8 cellular contexts compared by ENCODE assay signal in the genomic region with DNA sequence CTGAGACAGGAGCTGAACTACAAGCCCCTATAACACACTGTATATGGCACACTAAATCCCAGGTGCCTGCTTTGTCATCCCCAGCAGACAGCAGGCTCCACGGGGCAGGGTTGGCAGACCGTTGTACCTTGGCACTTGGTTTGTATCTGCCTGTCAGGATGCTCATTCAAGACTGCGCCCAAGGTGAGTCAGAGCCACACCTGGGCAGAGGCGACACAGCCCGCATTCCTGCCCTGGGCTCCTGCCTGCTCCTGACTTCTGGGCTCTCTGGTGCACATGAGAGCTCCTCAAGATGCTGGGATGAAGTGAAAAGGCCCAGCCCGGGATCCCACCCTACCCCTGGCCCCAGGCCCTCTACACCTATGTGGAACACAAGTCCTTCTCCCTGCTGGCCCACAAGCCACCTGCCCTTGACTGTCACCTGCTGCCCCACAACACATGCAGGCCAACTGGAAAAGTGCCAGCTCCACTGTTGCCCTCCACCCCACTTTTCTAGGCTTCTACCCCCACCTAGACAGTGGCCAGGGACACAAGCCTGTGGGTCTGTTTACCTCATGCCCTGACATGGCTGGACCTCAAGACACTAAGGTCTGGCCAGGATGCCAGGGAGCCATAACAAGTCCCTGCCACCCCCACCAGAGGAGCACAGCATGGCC. TPM values are rescaled to one million over a fixed set of nuclear protein-coding genes. Genes with fewer than 3 reads are reported as not detected.
A peak's percentile ranks its signal among the peaks of the same experiment; 100 is the strongest.
DNase-seq lines count a peak whose midpoint lies in the region; ATAC-seq, FAIRE-seq and TF ChIP-seq lines count a peak whose summit lies in the region.

No MANE protein-coding gene starts in this region.

- H4K20me1 ChIP-seq in hepatocyte (ENCODE audit: insufficient read depth, poor library complexity, severe bottlenecking): peaks cover 100% of the 10 kb centered on the region

- H3K27ac Mint-ChIP-seq in activated B cell treated with CpG ODN at 0.5 μM for 24 hours: peak overlapping the region; percentile 91

- no peaks in the 10 kb centered on the region for H3K9me3 ChIP-seq in hepatocyte (ENCODE audit: low read depth)
- H3K9me3 ChIP-seq in small intestine (ENCODE audit: control insufficient read depth, low read depth): no peaks in the 10 kb centered on the region

- CTCF ChIA-PET in activated B cell treated with CpG ODN at 0.5 μM for 24 hours (lab: Charles Lee): interaction anchor here (0.7 to 9.2 kb wide), 5 partner anchors 10 to 141 kb away, joined by 3 to 78 read pairs (median 5); no protein-coding TSS in a partner anchor

- H3K79me2 ChIP-seq in hepatocyte: peaks cover 94% of the 10 kb centered on the region

- no peaks in the 10 kb centered on the region for H3K27me3 ChIP-seq in hepatocyte
- no peaks in the 10 kb centered on the region for H3K27me3 ChIP-seq in small intestine (ENCODE audit: control insufficient read depth in 2 of 2, insufficient read depth in 2 of 2, low read length in 2 of 2)

- 76% methylated on average over 6 of the region's 6 CpGs for WGBS in hepatocyte (ENCODE audit: low lambda C conversion rate, missing lambda C conversion rate)
- 14 to 48% (median 16%) methylated on average over 6 of the region's 6 CpGs for WGBS in small intestine, 3 donors

- FAIRE-seq in small intestine (lab: Jason Lieb, UNC): no peak

- no peaks in the 10 kb centered on the region for H3K9me3 Mint-ChIP-seq in activated B cell treated with CpG ODN at 0.5 μM for 24 hours

- POLR2A ChIA-PET in activated B cell treated with CpG ODN at 0.5 μM for 24 hours (lab: Charles Lee): interaction anchor here (6.4 to 10.3 kb wide), 3 partner anchors 10 to 41 kb away, joined by 38 to 183 read pairs (median 44); a partner anchor contains a TSS

- ATAC-seq in activated B cell treated with CpG ODN at 0.5 μM for 24 hours (ENCODE audit: low read depth): no peak
- no peak for ATAC-seq in HG03045 (IDR thresholded peaks at IDR 0.05; ENCODE audit: unreplicated experiment)

- TF ChIP-seq CTCF in activated B cell treated with CpG ODN at 0.5 μM for 24 hours (IDR thresholded peaks at IDR 0.05) (no peak), hepatocyte (IDR thresholded peaks at IDR 0.05; ENCODE audit: poor library complexity) (no peak)

- no peak overlapping the region for H2AFZ ChIP-seq in hepatocyte

- DNase-seq in HT-29 (ENCODE audit: low spot score) (peak; percentile 87), activated B cell treated with CpG ODN at 0.5 μM for 24 hours (no peak), hepatocyte (ENCODE audit: low spot score) (peak; percentile 48), small intestine (peak; percentile 98), NCI-H1048 (lab: John Stamatoyannopoulos, UW) (no peak), NCI-H748 treated with DMSO at 0.1 percent for 48 hours (lab: John Stamatoyannopoulos, UW) (no peak)
- no peak for DNase-seq in stimulated activated CD4-positive, alpha-beta T cell treated with anti-CD3 and anti-CD28 coated beads, Interleukin-4, amount 100 ng/mL, for 1 hour

- H3K4me3 ChIP-seq in hepatocyte (no peak overlapping the region), small intestine (ENCODE audit: low read depth in 1 of 2, low read length in 2 of 2) (no peak overlapping the region)

- no peaks in the 10 kb centered on the region for H3K27me3 Mint-ChIP-seq in activated B cell treated with CpG ODN at 0.5 μM for 24 hours

- H3K27ac ChIP-seq in hepatocyte (peak overlapping the region; percentile 94), small intestine (ENCODE audit: low read depth in 1 of 2, low read length in 1 of 2) (peak overlapping the region; percentile 85 to 100)

- H3K4me1 ChIP-seq in hepatocyte (ENCODE audit: insufficient read depth): peaks cover 87% of the 10 kb centered on the region
- peaks cover 42 to 59% of the 10 kb centered on the region in 2 donors for H3K4me1 ChIP-seq in small intestine (ENCODE audit: control insufficient read depth in 2 of 2, insufficient read depth in 1 of 2, low read depth in 1 of 2, low read length in 1 of 2)

- peaks cover 99% of the 10 kb centered on the region for H3K4me1 Mint-ChIP-seq in activated B cell treated with CpG ODN at 0.5 μM for 24 hours

- no peaks in the 10 kb centered on the region for H3K36me3 ChIP-seq in hepatocyte (replicated peaks; ENCODE audit: insufficient read depth, low read depth)
- H3K36me3 ChIP-seq in small intestine (ENCODE audit: control insufficient read depth in 2 of 2, insufficient read depth in 2 of 2, low read length in 2 of 2): no peaks in the 10 kb centered on the region

- peak overlapping the region; percentile 68 for H3K4me2 ChIP-seq in hepatocyte

- intact Hi-C loops in activated B cell treated with CpG ODN at 0.5 μM for 24 hours (cut with micrococcal nuclease): no loop called here

- peak overlapping the region; percentile 53 for H3K4me3 Mint-ChIP-seq in activated B cell treated with CpG ODN at 0.5 μM for 24 hours

- H3K36me3 Mint-ChIP-seq in activated B cell treated with CpG ODN at 0.5 μM for 24 hours (ENCODE audit: low read depth): peaks cover 5% of the 10 kb centered on the region

- H3K9me2 ChIP-seq in hepatocyte (replicated peaks; ENCODE audit: insufficient read depth): no peaks in the 10 kb centered on the region

RNA-seq across cellular contexts. Expression of a gene that starts 30.8 kb away (rescaled TPM):
- total RNA-seq in HT-29 (2014; rRNA removed; shearing (Covaris generic)): 6.3 and 7.5 TPM in 2 replicates
- total RNA-seq in activated B cell treated with CpG ODN at 0.5 μM for 24 hours (19.9 and 22.2 TPM in 2 replicates), hepatocyte (23.0 and 27.3 TPM in 2 replicates)
- polyA plus RNA-seq in hepatocyte (41.2 and 45.7 TPM in 2 replicates), small intestine (10 to 100 TPM; 10.8 to 23.5 (median 17.0) TPM)

Comparison
In these comparisons a context has a peak if more than half of its experiments do, and no peak if none do; other contexts are left out.
1. DNase-seq: peak in HT-29 (single experiment), hepatocyte (single experiment) and small intestine (single experiment); none in activated B cell treated with CpG ODN at 0.5 μM for 24 hours (single experiment), NCI-H1048 (single experiment), NCI-H748 treated with DMSO at 0.1 percent for 48 hours (single experiment) and stimulated activated CD4-positive, alpha-beta T cell treated with anti-CD3 and anti-CD28 coated beads, Interleukin-4, amount 100 ng/mL, for 1 hour (single experiment).